ENCODE assay signal across 16 cellular contexts in genomic region chr7:47653550-47654351, GRCh38.
A peak's percentile ranks its signal among the peaks of the same experiment; 100 is the strongest.
DNase-seq lines count a peak whose midpoint lies in the region; TF ChIP-seq lines count a peak whose summit lies in the region.
"Had no signal": no experiment of that assay in that cellular context is flagged by ENCODE, and none has a peak within 500 bp of the region (broad histone marks: within the 10 kb centered on the region; RNA-seq: fewer than 3 reads in every experiment).

No MANE protein-coding gene starts in this region.

- no peak overlapping the region for H3K4me3 Mint-ChIP-seq in CD14-positive monocyte
- H3K4me3 Mint-ChIP-seq: activated CD4-positive, alpha-beta memory T cell treated with anti-CD3 and anti-CD28 coated beads for 36 hours; T-helper 1 cell treated with Interleukin-12 subunit alpha and Interleukin-12 subunit beta and Interleukin-4 antibody, amounts not matched to agents 30 μg/mL and 1 μg/mL, for 36 hours had no signal

- H3K27ac ChIP-seq in GM23248 (no peak overlapping the region), SK-N-SH (ENCODE audit: low read depth in 2 of 2, low read length in 1 of 2) (peak overlapping the region; percentile 35 to 99; a peak in 3 of 4 replicates), smooth muscle cell (ENCODE audit: low read depth) (no peak overlapping the region), tibial nerve (peak overlapping the region in 1 of 4 donors; percentile 45)
- H3K27ac ChIP-seq: gastroesophageal sphincter, stomach had no signal

- peak; percentile 57 for DNase-seq in GM23248
- DNase-seq in SK-N-SH: peak; percentile 53
- peak; percentile 93 for DNase-seq in fibroblast of the aortic adventitia (ENCODE audit: low read depth)
- DNase-seq in smooth muscle cell (lab: John Stamatoyannopoulos, UW; ENCODE audit: unreplicated experiment): no peak
- DNase-seq in activated CD4-positive, CD25-positive, alpha-beta regulatory T cell treated with anti-CD3 and anti-CD28 coated beads, Interleukin-2, amount 50 U/mL, for 72 hours: no peak
- DNase-seq in tibial nerve (ENCODE audit: low spot score in 2 of 2): no peak
- no peak for DNase-seq in CD14-positive monocyte (ENCODE audit: low spot score)
- DNase-seq: activated CD4-positive, alpha-beta memory T cell treated with anti-CD3 and anti-CD28 coated beads for 36 hours; activated gamma-delta T cell treated with Interleukin-2 at 50 U/mL for 16 hours; cerebellar nuclear complex; KG1; left cardiac atrium; NCI-H2029 treated with DMSO at 0.1 percent for 48 hours; stomach had no signal

- H3F3A ChIP-seq in GM23248 (ENCODE audit: insufficient read depth) (no peaks in the 10 kb centered on the region), SK-N-SH (replicated peaks; ENCODE audit: insufficient read depth) (peaks cover 25% of the 10 kb centered on the region), smooth muscle cell (ENCODE audit: low read depth) (peaks cover 6% of the 10 kb centered on the region)

- no peak overlapping the region for H3K4me3 ChIP-seq in GM23248
- H3K4me3 ChIP-seq in SK-N-SH (ENCODE audit: low read depth in 2 of 2, low read length in 1 of 2): no peak overlapping the region
- no peak overlapping the region for H3K4me3 ChIP-seq in fibroblast of the aortic adventitia (ENCODE audit: low read depth, low read length)
- H3K4me3 ChIP-seq in smooth muscle cell: no peak overlapping the region
- no peak overlapping the region for H3K4me3 ChIP-seq in tibial nerve
- H3K4me3 ChIP-seq: gastroesophageal sphincter, stomach had no signal

- H3K4me2 ChIP-seq in GM23248 (ENCODE audit: unreplicated experiment) (peak overlapping the region; percentile 22), SK-N-SH (peak overlapping the region; percentile 23; the same call in 1 of the 2 replicates), smooth muscle cell (peak overlapping the region; percentile 64)

- H3K27me3 ChIP-seq in GM23248 (replicated peaks; ENCODE audit: insufficient read depth): no peaks in the 10 kb centered on the region
- no peaks in the 10 kb centered on the region for H3K27me3 ChIP-seq in SK-N-SH (ENCODE audit: insufficient read depth)
- no peaks in the 10 kb centered on the region for H3K27me3 ChIP-seq in smooth muscle cell (ENCODE audit: low read depth)
- H3K27me3 ChIP-seq in tibial nerve: no peaks in the 10 kb centered on the region
- H3K27me3 ChIP-seq: gastroesophageal sphincter, stomach had no signal

- 60 to 64% methylated on average over 12 of the region's 12 CpGs for WGBS in GM23248 (ENCODE audit: low coverage in 1 of 2, low lambda C conversion rate in 2 of 2, missing lambda C conversion rate in 2 of 2), 2 experiments
- WGBS in SK-N-SH (ENCODE audit: low lambda C conversion rate): 57% methylated on average over 12 of the region's 12 CpGs
- 75% methylated on average over 12 of the region's 12 CpGs for WGBS in smooth muscle cell (ENCODE audit: low lambda C conversion rate)
- 48 to 52% methylated on average over 12 of the region's 12 CpGs for WGBS in tibial nerve, 2 donors

- TF ChIP-seq RAD21 in SK-N-SH (IDR thresholded peaks at IDR 0.05; ENCODE audit: low read length): no peak

- H3K79me2 ChIP-seq in GM23248 (ENCODE audit: insufficient read depth) (no peaks in the 10 kb centered on the region), SK-N-SH (ENCODE audit: insufficient read depth) (no peaks in the 10 kb centered on the region), smooth muscle cell (ENCODE audit: low read depth) (no peaks in the 10 kb centered on the region)

- H3K36me3 ChIP-seq in GM23248 (ENCODE audit: low read depth): no peaks in the 10 kb centered on the region
- no peaks in the 10 kb centered on the region for H3K36me3 ChIP-seq in SK-N-SH (replicated peaks in 1 of 2; ENCODE audit: control insufficient read depth in 1 of 2, insufficient read depth in 2 of 2, low read length in 1 of 2)
- H3K36me3 ChIP-seq in smooth muscle cell (ENCODE audit: low read depth): no peaks in the 10 kb centered on the region
- no peaks in the 10 kb centered on the region for H3K36me3 ChIP-seq in tibial nerve
- H3K36me3 ChIP-seq: gastroesophageal sphincter, stomach had no signal

- no peaks in the 10 kb centered on the region for H3K9me3 ChIP-seq in GM23248 (ENCODE audit: low read depth)
- no peaks in the 10 kb centered on the region for H3K9me3 ChIP-seq in SK-N-SH
- H3K9me3 ChIP-seq in smooth muscle cell (replicated peaks; ENCODE audit: low read depth): no peaks in the 10 kb centered on the region
- no peaks in the 10 kb centered on the region for H3K9me3 ChIP-seq in tibial nerve
- H3K9me3 ChIP-seq: gastroesophageal sphincter, stomach had no signal

- H3K4me1 ChIP-seq in GM23248 (ENCODE audit: insufficient read depth) (peaks cover 30% of the 10 kb centered on the region), SK-N-SH (ENCODE audit: control insufficient read depth in 1 of 2, insufficient read depth in 2 of 2, low read depth in 1 of 2, low read length in 1 of 2) (peaks cover 7 to 25% of the 10 kb centered on the region in 2 experiments; a peak in 3 of 4 replicates), smooth muscle cell (ENCODE audit: low read depth) (peaks cover 18% of the 10 kb centered on the region), tibial nerve (peaks cover 0 to 26% (median 8%) of the 10 kb centered on the region in 4 donors)

- TF ChIP-seq CTCF in SK-N-SH (IDR thresholded peaks at IDR 0.05) (peak; percentile 37), fibroblast of the aortic adventitia (IDR thresholded peaks at IDR 0.05; ENCODE audit: insufficient read depth, low read length) (no peak), smooth muscle cell (IDR thresholded peaks at IDR 0.05; ENCODE audit: borderline replicate concordance, insufficient read depth, poor library complexity, severe bottlenecking) (no peak), tibial nerve (IDR thresholded peaks at IDR 0.05) (no peak), CD14-positive monocyte (IDR thresholded peaks at IDR 0.05) (no peak)

- POLR2A ChIA-PET in SK-N-SH (lab: Yijun Ruan, JAX): no interaction called here

- H4K20me1 ChIP-seq in GM23248 (ENCODE audit: insufficient read depth) (no peaks in the 10 kb centered on the region), SK-N-SH (ENCODE audit: insufficient read depth) (no peaks in the 10 kb centered on the region), smooth muscle cell (ENCODE audit: low read depth) (no peaks in the 10 kb centered on the region)

- H2AFZ ChIP-seq in GM23248 (no peak overlapping the region), SK-N-SH (ENCODE audit: low read depth) (peak overlapping the region; percentile 56; the same call in 1 of the 2 replicates), smooth muscle cell (ENCODE audit: low read depth) (no peak overlapping the region)

- TF ChIP-seq EP300 in SK-N-SH (IDR thresholded peaks at IDR 0.05; ENCODE audit: borderline replicate concordance in 1 of 2, low read depth in 1 of 2, low read length in 1 of 2): no peak; a peak in 1 of 4 replicates
- TF ChIP-seq EP300 in tibial nerve (IDR thresholded peaks at IDR 0.05): no peak

- H3K27ac Mint-ChIP-seq in CD14-positive monocyte: peak overlapping the region in 2 of 7 donors; percentile 25 to 69
- H3K27ac Mint-ChIP-seq: activated CD4-positive, alpha-beta memory T cell treated with anti-CD3 and anti-CD28 coated beads for 36 hours; T-helper 1 cell treated with Interleukin-12 subunit alpha and Interleukin-12 subunit beta and Interleukin-4 antibody, amounts not matched to agents 30 μg/mL and 1 μg/mL, for 36 hours had no signal

- H3K9ac ChIP-seq in GM23248 (peak overlapping the region; percentile 41; the same call in 1 of the 2 replicates), SK-N-SH (peak overlapping the region; percentile 44; the same call in 1 of the 2 replicates), smooth muscle cell (ENCODE audit: low read depth) (no peak overlapping the region)

- intact Hi-C loops in CD14-positive monocyte (cut with micrococcal nuclease): no loop called here

- CTCF ChIA-PET in SK-N-SH (lab: Yijun Ruan, JAX): interaction anchor here (1.0 to 1.2 kb wide), 4 partner anchors 8 to 25 kb away, joined by 3 to 4 read pairs (median 4); no protein-coding TSS in a partner anchor

- H3K36me3 Mint-ChIP-seq in CD14-positive monocyte: peaks cover 0 to 1% of the 10 kb centered on the region in 2 donors
- H3K36me3 Mint-ChIP-seq: activated CD4-positive, alpha-beta memory T cell treated with anti-CD3 and anti-CD28 coated beads for 36 hours had no signal

- peaks cover 0 to 2% (median 0%) of the 10 kb centered on the region in 7 donors for H3K9me3 Mint-ChIP-seq in CD14-positive monocyte
- H3K9me3 Mint-ChIP-seq: activated CD4-positive, alpha-beta memory T cell treated with anti-CD3 and anti-CD28 coated beads for 36 hours; T-helper 1 cell treated with Interleukin-12 subunit alpha and Interleukin-12 subunit beta and Interleukin-4 antibody, amounts not matched to agents 30 μg/mL and 1 μg/mL, for 36 hours had no signal

- in situ Hi-C loops in GM23248 (cut with MboI): no loop called here

- H3K4me1 Mint-ChIP-seq in CD14-positive monocyte: peaks cover 24% of the 10 kb centered on the region

- TF ChIP-seq POLR2A in tibial nerve (IDR thresholded peaks at IDR 0.05): no peak

- H3K9me2 ChIP-seq in GM23248 (ENCODE audit: insufficient read depth) (no peaks in the 10 kb centered on the region), SK-N-SH (no peaks in the 10 kb centered on the region)

- H3K27me3 Mint-ChIP-seq in CD14-positive monocyte (ENCODE audit: low read depth in 3 of 3): peaks cover 3 to 5% (median 3%) of the 10 kb centered on the region in 3 donors
- H3K27me3 Mint-ChIP-seq: activated CD4-positive, alpha-beta memory T cell treated with anti-CD3 and anti-CD28 coated beads for 36 hours had no signal

TF ChIP-seq in SK-N-SH, 30 proteins besides CTCF, POLR2A, EP300 and RAD21:
- TF ChIP-seq PBX3 (IDR thresholded peaks at IDR 0.05): peak; percentile 55
- TF ChIP-seq FOXJ3 (CRISPR knock-in tag; IDR thresholded peaks at IDR 0.05): no peak
- TF ChIP-seq TCF12 (IDR thresholded peaks at IDR 0.05): peak; percentile 54; the same call in 1 of the 2 replicates
- peak; percentile 58; the same call in 1 of the 2 replicates for TF ChIP-seq NFIC (IDR thresholded peaks at IDR 0.05; ENCODE audit: borderline replicate concordance)

Comparison
In these comparisons a context has a peak if more than half of its experiments do, and no peak if none do; other contexts are left out.
1. DNase-seq: peak in GM23248 (single experiment), SK-N-SH (single experiment) and fibroblast of the aortic adventitia (single experiment); none in smooth muscle cell (single experiment), activated CD4-positive, CD25-positive, alpha-beta regulatory T cell treated with anti-CD3 and anti-CD28 coated beads, Interleukin-2, amount 50 U/mL, for 72 hours (single experiment), tibial nerve (0 of 2) and CD14-positive monocyte (single experiment).
2. H3K27ac ChIP-seq: peak in SK-N-SH (2 of 2); none in GM23248 (single experiment) and smooth muscle cell (single experiment).
3. Peak in every context shown above with its lines, with median percentiles within 50 percentile points of each other: H3K4me2 ChIP-seq.